Comparison of ENCODE assay signal across 12 cellular contexts in genomic region chr2:5637051-5637450, GRCh38. TPM values are rescaled to one million over a fixed set of nuclear protein-coding genes. Genes with fewer than 3 reads are reported as not detected.
DNase-seq lines count a peak whose midpoint lies in the region; TF ChIP-seq lines count a peak whose summit lies in the region.
"Not testable (repeated sequence)": the region's sequence is repeated elsewhere in the genome, so short reads cannot be mapped to it uniquely, and the experiment has no call there.
"Had no signal": no experiment of that assay in that cellular context is flagged by ENCODE, and none has a peak within 500 bp of the region (broad histone marks: within the 10 kb centered on the region; RNA-seq: fewer than 3 reads in every experiment).

No MANE protein-coding gene starts in this region.

- H3K27ac ChIP-seq in brain microvascular endothelial cell, result peak overlapping the region; percentile 66

- DNase-seq in astrocyte of the hippocampus (ENCODE audit: low read depth, low spot score) (peak; percentile 16), brain microvascular endothelial cell (peak; percentile 77), choroid plexus epithelial cell (ENCODE audit: low read depth) (peak; percentile 53), myocyte (ENCODE audit: low read depth) (peak; percentile 26), smooth muscle cell of the brain vasculature (ENCODE audit: low read depth, low spot score) (peak; percentile 43)
- not testable (repeated sequence) for DNase-seq in osteocyte (ENCODE audit: extremely low spot score, unreplicated experiment)

- H3K27ac Mint-ChIP-seq in osteocyte (ENCODE audit: unreplicated experiment), result peak overlapping the region; percentile 72

- not testable (repeated sequence) for H3K27me3 ChIP-seq in brain microvascular endothelial cell (replicated peaks)

- H3K36me3 Mint-ChIP-seq in osteocyte (ENCODE audit: unreplicated experiment), result not testable (repeated sequence)

- in situ Hi-C loops in brain microvascular endothelial cell (cut with HindIII; ENCODE audit: low pct_ligation_motif_present, low sequenced_read_pairs), result not testable (repeated sequence)

- H3K27me3 Mint-ChIP-seq in osteocyte (ENCODE audit: unreplicated experiment), result not testable (repeated sequence)

- H3K9me3 Mint-ChIP-seq in osteocyte (ENCODE audit: unreplicated experiment), result not testable (repeated sequence)

- H3K36me3 ChIP-seq in brain microvascular endothelial cell (replicated peaks), result not testable (repeated sequence)

- not testable (repeated sequence) for TF ChIP-seq CTCF in brain microvascular endothelial cell (IDR thresholded peaks at IDR 0.05; ENCODE audit: low read depth, low read length, missing control alignments); choroid plexus epithelial cell (conservative IDR thresholded peaks at IDR 0.05; ENCODE audit: low read depth, low read length); osteocyte (IDR thresholded peaks at IDR 0.05)

- H3K4me1 Mint-ChIP-seq in osteocyte (ENCODE audit: unreplicated experiment), result peaks cover 11% of the 10 kb centered on the region

- not testable (repeated sequence) for H3K4me3 Mint-ChIP-seq in osteocyte (ENCODE audit: unreplicated experiment)

- not testable (repeated sequence) for H3K4me3 ChIP-seq in brain microvascular endothelial cell (ENCODE audit: low read depth, low read length); choroid plexus epithelial cell (ENCODE audit: low read depth, low read length)

RNA-seq across cellular contexts. Expression of gene SOX11, which starts 55.1 kb away (rescaled TPM):
- total RNA-seq in myocyte (23.0 and 24.0 TPM in 2 replicates), osteocyte (69.5 and 71.7 TPM in 2 replicates)
- 15.0 TPM for polyA plus RNA-seq in myocyte (2012)
- total RNA-seq: B cell; Caco-2; Calu3; CD4-positive, alpha-beta T cell; CD8-positive, alpha-beta T cell had no signal
- polyA plus RNA-seq: A549 had no signal
